Comparison of ENCODE assay signal across 1 cellular context in genomic region chr10:69425513-69426298, GRCh38.
TF ChIP-seq lines count a peak whose summit lies in the region.

No MANE protein-coding gene starts in this region.

TF ChIP-seq in GM23338, 12 proteins besides CTCF, POLR2A, EP300 and RAD21 (continued from another document):
- TF ChIP-seq ZNF114 (CRISPR knock-in tag; IDR thresholded peaks at IDR 0.05) (no peak), REST (IDR thresholded peaks at IDR 0.05; ENCODE audit: unreplicated experiment) (no peak)
- TF ChIP-seq, protein P1, sequence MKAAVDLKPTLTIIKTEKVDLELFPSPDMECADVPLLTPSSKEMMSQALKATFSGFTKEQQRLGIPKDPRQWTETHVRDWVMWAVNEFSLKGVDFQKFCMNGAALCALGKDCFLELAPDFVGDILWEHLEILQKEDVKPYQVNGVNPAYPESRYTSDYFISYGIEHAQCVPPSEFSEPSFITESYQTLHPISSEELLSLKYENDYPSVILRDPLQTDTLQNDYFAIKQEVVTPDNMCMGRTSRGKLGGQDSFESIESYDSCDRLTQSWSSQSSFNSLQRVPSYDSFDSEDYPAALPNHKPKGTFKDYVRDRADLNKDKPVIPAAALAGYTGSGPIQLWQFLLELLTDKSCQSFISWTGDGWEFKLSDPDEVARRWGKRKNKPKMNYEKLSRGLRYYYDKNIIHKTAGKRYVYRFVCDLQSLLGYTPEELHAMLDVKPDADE (IDR thresholded peaks at IDR 0.05), result no peak
TF ChIP-seq in GM23338: peak in this region for 0.
